ENCODE assay signal across 11 cellular contexts in genomic region chr20:25198663-25199363, GRCh38. TPM values are rescaled to one million over a fixed set of nuclear protein-coding genes. Genes with fewer than 3 reads are reported as not detected.
DNase-seq lines count a peak whose midpoint lies in the region; ATAC-seq and TF ChIP-seq lines count a peak whose summit lies in the region.
"Had no signal": no experiment of that assay in that cellular context is flagged by ENCODE, and none has a peak within 500 bp of the region (broad histone marks: within the 10 kb centered on the region; RNA-seq: fewer than 3 reads in every experiment).

No MANE protein-coding gene starts in this region.

- no peak overlapping the region for H3K4ac ChIP-seq in mesenchymal stem cell (ENCODE audit: low read depth in 1 of 2, low read length in 2 of 2)

- no peak overlapping the region for H2BK12ac ChIP-seq in mesenchymal stem cell (ENCODE audit: low read length in 2 of 2)

- no peaks in the 10 kb centered on the region for H3K27me3 Mint-ChIP-seq in activated CD8-positive, alpha-beta memory T cell treated with anti-CD3 and anti-CD28 coated beads, Interleukin-2, amount 10 ng/mL, durations not matched to agents 7 days and 5 days
- H3K27me3 Mint-ChIP-seq: activated CD4-positive, alpha-beta T cell treated with anti-CD3 and anti-CD28 coated beads for 36 hours had no signal

- H3K4me2 ChIP-seq in mesenchymal stem cell (ENCODE audit: low read length, poor library complexity, severe bottlenecking), result no peak overlapping the region
- H3K4me2 ChIP-seq in MM.1S (ENCODE audit: low read depth, low read length), result no peak overlapping the region

- H2AFZ ChIP-seq in mesenchymal stem cell (ENCODE audit: low read depth, low read length), result no peak overlapping the region
- H2AFZ ChIP-seq in MM.1S (ENCODE audit: low read length), result no peak overlapping the region

- no peaks in the 10 kb centered on the region for H3K9me3 ChIP-seq in mesenchymal stem cell (ENCODE audit: control insufficient read depth, low read length)
- no peaks in the 10 kb centered on the region for H3K9me3 ChIP-seq in thymus (ENCODE audit: control insufficient read depth)
- no peaks in the 10 kb centered on the region for H3K9me3 ChIP-seq in MM.1S (replicated peaks; ENCODE audit: insufficient read depth, low read length)

- CTCF ChIA-PET in activated CD8-positive, alpha-beta memory T cell treated with anti-CD3 and anti-CD28 coated beads, Interleukin-2, amount 10 ng/mL, durations not matched to agents 7 days and 5 days (lab: Charles Lee), result interaction anchor here (0.6 kb wide), 1 partner anchor 508 kb away, joined by 3 read pairs; no protein-coding TSS in a partner anchor

- peaks cover 0 to 10% of the 10 kb centered on the region in 2 experiments for H3K36me3 ChIP-seq in mesenchymal stem cell (ENCODE audit: control insufficient read depth in 1 of 2, insufficient read depth in 2 of 2, low read depth in 1 of 2, low read length in 2 of 2)
- peaks cover 6% of the 10 kb centered on the region for H3K36me3 ChIP-seq in thymus (ENCODE audit: control insufficient read depth, insufficient read depth)
- no peaks in the 10 kb centered on the region for H3K36me3 ChIP-seq in MM.1S (replicated peaks; ENCODE audit: insufficient read depth, low read length)
- H3K36me3 ChIP-seq in brain microvascular endothelial cell (replicated peaks), result no peaks in the 10 kb centered on the region

- no peak overlapping the region for H3K14ac ChIP-seq in mesenchymal stem cell (ENCODE audit: low read length in 2 of 2)

- 85% methylated on average over 10 of the region's 11 CpGs for WGBS in mesenchymal stem cell
- WGBS in thymus, result 89% methylated on average over 11 of the region's 11 CpGs

- no peak overlapping the region for H3K4me3 Mint-ChIP-seq in activated CD8-positive, alpha-beta memory T cell treated with anti-CD3 and anti-CD28 coated beads, Interleukin-2, amount 10 ng/mL, durations not matched to agents 7 days and 5 days
- H3K4me3 Mint-ChIP-seq: activated CD4-positive, alpha-beta T cell treated with anti-CD3 and anti-CD28 coated beads for 36 hours had no signal

- H3K27ac ChIP-seq in caudate nucleus (ENCODE audit: low read depth, low read length) (peak overlapping the region; percentile 55), mesenchymal stem cell (ENCODE audit: low read length, poor library complexity, severe bottlenecking) (no peak overlapping the region), thymus (ENCODE audit: low read depth) (peak overlapping the region; percentile 25), MM.1S (ENCODE audit: low read length) (no peak overlapping the region), brain microvascular endothelial cell (no peak overlapping the region)

- no peak overlapping the region for H2BK5ac ChIP-seq in mesenchymal stem cell (ENCODE audit: low read depth, low read length, poor library complexity, severe bottlenecking)

- H2BK15ac ChIP-seq in mesenchymal stem cell (ENCODE audit: low read depth, poor library complexity, severe bottlenecking), result no peak overlapping the region

- H3K23ac ChIP-seq in mesenchymal stem cell (ENCODE audit: low read length in 2 of 2), result peak overlapping the region in 1 of 2 experiments; percentile 90

- no peaks in the 10 kb centered on the region for H4K20me1 ChIP-seq in MM.1S (ENCODE audit: insufficient read depth, low read length)

- no peak overlapping the region for H3K18ac ChIP-seq in mesenchymal stem cell (ENCODE audit: low read depth in 1 of 2, low read length in 2 of 2)

- no peak for ATAC-seq in activated CD8-positive, alpha-beta memory T cell treated with anti-CD3 and anti-CD28 coated beads, Interleukin-2, amount 10 ng/mL, durations not matched to agents 7 days and 5 days
- ATAC-seq in GM21360 (IDR thresholded peaks at IDR 0.05; ENCODE audit: unreplicated experiment), result no peak
- ATAC-seq: activated CD4-positive, alpha-beta T cell treated with anti-CD3 and anti-CD28 coated beads for 36 hours had no signal

- H3F3A ChIP-seq in MM.1S (ENCODE audit: insufficient read depth, low read length), result peaks cover 19% of the 10 kb centered on the region

- peak overlapping the region; percentile 14 for H3K9ac ChIP-seq in mesenchymal stem cell (ENCODE audit: low read length)
- no peak overlapping the region for H3K9ac ChIP-seq in MM.1S (ENCODE audit: low read length)

- H3K9me3 Mint-ChIP-seq in activated CD8-positive, alpha-beta memory T cell treated with anti-CD3 and anti-CD28 coated beads, Interleukin-2, amount 10 ng/mL, durations not matched to agents 7 days and 5 days (ENCODE audit: low read depth), result no peaks in the 10 kb centered on the region

- H3K36me3 Mint-ChIP-seq in activated CD8-positive, alpha-beta memory T cell treated with anti-CD3 and anti-CD28 coated beads, Interleukin-2, amount 10 ng/mL, durations not matched to agents 7 days and 5 days, result peaks cover 11% of the 10 kb centered on the region

- H4K91ac ChIP-seq in mesenchymal stem cell (ENCODE audit: low read length), result no peak overlapping the region

- peaks cover 25% of the 10 kb centered on the region for H3K4me1 Mint-ChIP-seq in activated CD8-positive, alpha-beta memory T cell treated with anti-CD3 and anti-CD28 coated beads, Interleukin-2, amount 10 ng/mL, durations not matched to agents 7 days and 5 days

- H3K27me3 ChIP-seq in mesenchymal stem cell (ENCODE audit: control insufficient read depth in 1 of 2, insufficient read depth in 1 of 2, low read length in 2 of 2), result no peaks in the 10 kb centered on the region
- H3K27me3 ChIP-seq in thymus (ENCODE audit: control insufficient read depth, insufficient read depth), result no peaks in the 10 kb centered on the region
- no peaks in the 10 kb centered on the region for H3K27me3 ChIP-seq in MM.1S (replicated peaks; ENCODE audit: insufficient read depth, low read length)
- H3K27me3 ChIP-seq in brain microvascular endothelial cell (replicated peaks), result no peaks in the 10 kb centered on the region

- in situ Hi-C loops in brain microvascular endothelial cell (cut with HindIII; ENCODE audit: low pct_ligation_motif_present, low sequenced_read_pairs), result no loop called here

- TF ChIP-seq CTCF in MM.1S (IDR thresholded peaks at IDR 0.05; ENCODE audit: low read length), result no peak
- no peak for TF ChIP-seq CTCF in brain microvascular endothelial cell (IDR thresholded peaks at IDR 0.05; ENCODE audit: low read depth, low read length, missing control alignments)

- H2BK120ac ChIP-seq in mesenchymal stem cell (ENCODE audit: low read depth, low read length), result no peak overlapping the region

- peaks cover 8% of the 10 kb centered on the region for H3K79me1 ChIP-seq in mesenchymal stem cell (replicated peaks; ENCODE audit: low read length, poor library complexity, severe bottlenecking)

- H3K79me2 ChIP-seq in MM.1S (ENCODE audit: low read length), result peaks cover 83% of the 10 kb centered on the region

- no peaks in the 10 kb centered on the region for H3K9me2 ChIP-seq in MM.1S (replicated peaks; ENCODE audit: insufficient read depth, low read length)

- no peak overlapping the region for H3K4me3 ChIP-seq in mesenchymal stem cell (ENCODE audit: insufficient read depth in 1 of 2, low read depth in 1 of 2, low read length in 2 of 2)
- H3K4me3 ChIP-seq in thymus (ENCODE audit: low read length), result no peak overlapping the region
- H3K4me3 ChIP-seq in MM.1S (ENCODE audit: low read length), result no peak overlapping the region
- H3K4me3 ChIP-seq in brain microvascular endothelial cell (ENCODE audit: low read depth, low read length), result no peak overlapping the region

- H3K4me1 ChIP-seq in mesenchymal stem cell (ENCODE audit: control insufficient read depth, insufficient read depth, low read depth, low read length) (peaks cover 22% of the 10 kb centered on the region), thymus (ENCODE audit: control insufficient read depth, insufficient read depth, low read length) (peaks cover 28% of the 10 kb centered on the region), MM.1S (ENCODE audit: low read length) (peaks cover 10% of the 10 kb centered on the region)

- H2AK5ac ChIP-seq in mesenchymal stem cell (ENCODE audit: low read length, severe bottlenecking), result peak overlapping the region; percentile 33

- H4K8ac ChIP-seq in mesenchymal stem cell (ENCODE audit: low read length), result no peak overlapping the region

- H3K27ac Mint-ChIP-seq in activated CD8-positive, alpha-beta memory T cell treated with anti-CD3 and anti-CD28 coated beads, Interleukin-2, amount 10 ng/mL, durations not matched to agents 7 days and 5 days, result no peak overlapping the region
- H3K27ac Mint-ChIP-seq: activated CD4-positive, alpha-beta T cell treated with anti-CD3 and anti-CD28 coated beads for 36 hours had no signal

- peak; percentile 28 for DNase-seq in activated CD8-positive, alpha-beta memory T cell treated with anti-CD3 and anti-CD28 coated beads, Interleukin-2, amount 10 ng/mL, durations not matched to agents 7 days and 5 days
- no peak for DNase-seq in activated CD8-positive, alpha-beta memory T cell treated with anti-CD3 and anti-CD28 coated beads, Interleukin-2, amount 50 U/mL, for 4 hours
- DNase-seq in caudate nucleus (lab: John Stamatoyannopoulos, UW), result peak in 15 of 61 donors; percentile 23 to 70 (median 44)
- no peak for DNase-seq in mesenchymal stem cell
- DNase-seq in MM.1S, result no peak
- DNase-seq in brain microvascular endothelial cell, result no peak
- DNase-seq: activated CD4-positive, alpha-beta T cell treated with anti-CD3 and anti-CD28 coated beads for 36 hours; DMS79 treated with DMSO at 0.1 percent for 48 hours; NCI-H2227 treated with DMSO at 0.1 percent for 48 hours had no signal

RNA-seq across cellular contexts. Expression of gene ENTPD6, which starts 3.3 kb away (rescaled TPM):
- total RNA-seq in activated CD8-positive, alpha-beta memory T cell treated with anti-CD3 and anti-CD28 coated beads, Interleukin-2, amount 10 ng/mL, durations not matched to agents 7 days and 5 days, result 10 to 100 TPM; 37.6 to 42.0 TPM
- polyA plus RNA-seq in mesenchymal stem cell (2013, experiment 1 of 2), result 29.8 TPM
- polyA plus RNA-seq in mesenchymal stem cell (2013, experiment 2 of 2), result 27.3 TPM
- polyA plus RNA-seq in thymus, result 71.0 TPM

RNA-seq across cellular contexts. Expression of gene PYGB, which starts 49.1 kb away (rescaled TPM):
- 10 to 100 TPM; 28.4 to 36.8 TPM for total RNA-seq in activated CD8-positive, alpha-beta memory T cell treated with anti-CD3 and anti-CD28 coated beads, Interleukin-2, amount 10 ng/mL, durations not matched to agents 7 days and 5 days
- polyA plus RNA-seq in mesenchymal stem cell (2013, experiment 1 of 2), result 50.3 TPM
- 48.3 TPM for polyA plus RNA-seq in mesenchymal stem cell (2013, experiment 2 of 2)
- polyA plus RNA-seq in thymus, result 52.6 TPM

Comparison
In these comparisons a context has a peak if more than half of its experiments do, and no peak if none do; other contexts are left out.
1. H3K27ac ChIP-seq: peak in caudate nucleus (single experiment) and thymus (single experiment); none in mesenchymal stem cell (single experiment), MM.1S (single experiment) and brain microvascular endothelial cell (single experiment).